1 cellular context compared by ENCODE assay signal in genomic region chr5:318931-319601, GRCh38.
TF ChIP-seq lines count a peak whose summit lies in the region.

No MANE protein-coding gene starts in this region.

TF ChIP-seq in IMR-90, 13 proteins besides CTCF, POLR2A, EP300 and RAD21:
- TF ChIP-seq NFE2L2 (IDR thresholded peaks at IDR 0.05; ENCODE audit: low read depth, low read length) (no peak), RCOR1 (IDR thresholded peaks at IDR 0.05; ENCODE audit: insufficient replicate concordance, low read length) (no peak), BHLHE40 (IDR thresholded peaks at IDR 0.05; ENCODE audit: low read depth, low read length) (no peak), USF2 (IDR thresholded peaks at IDR 0.05; ENCODE audit: low read depth, low read length) (no peak), SMC3 (IDR thresholded peaks at IDR 0.05; ENCODE audit: low read depth, low read length) (no peak), RFX5 (IDR thresholded peaks at IDR 0.05; ENCODE audit: low read depth, low read length) (no peak), CEBPB (IDR thresholded peaks at IDR 0.05; ENCODE audit: low read depth, low read length) (no peak), MAFK (IDR thresholded peaks at IDR 0.05; ENCODE audit: low read depth, low read length) (no peak), CHD1 (IDR thresholded peaks at IDR 0.05; ENCODE audit: low read depth, low read length) (no peak), MXI1 (IDR thresholded peaks at IDR 0.05; ENCODE audit: borderline replicate concordance, low read depth, low read length) (no peak), FOS (IDR thresholded peaks at IDR 0.05; ENCODE audit: low read depth, low read length) (no peak), MAZ (IDR thresholded peaks at IDR 0.05; ENCODE audit: borderline replicate concordance, low read depth, low read length) (no peak)
- TF ChIP-seq, protein P1, sequence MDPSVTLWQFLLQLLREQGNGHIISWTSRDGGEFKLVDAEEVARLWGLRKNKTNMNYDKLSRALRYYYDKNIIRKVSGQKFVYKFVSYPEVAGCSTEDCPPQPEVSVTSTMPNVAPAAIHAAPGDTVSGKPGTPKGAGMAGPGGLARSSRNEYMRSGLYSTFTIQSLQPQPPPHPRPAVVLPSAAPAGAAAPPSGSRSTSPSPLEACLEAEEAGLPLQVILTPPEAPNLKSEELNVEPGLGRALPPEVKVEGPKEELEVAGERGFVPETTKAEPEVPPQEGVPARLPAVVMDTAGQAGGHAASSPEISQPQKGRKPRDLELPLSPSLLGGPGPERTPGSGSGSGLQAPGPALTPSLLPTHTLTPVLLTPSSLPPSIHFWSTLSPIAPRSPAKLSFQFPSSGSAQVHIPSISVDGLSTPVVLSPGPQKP (IDR thresholded peaks at IDR 0.05; ENCODE audit: borderline replicate concordance, low read depth, low read length) = no peak
